ENCODE assay signal across 1 cellular context in the genomic region with DNA sequence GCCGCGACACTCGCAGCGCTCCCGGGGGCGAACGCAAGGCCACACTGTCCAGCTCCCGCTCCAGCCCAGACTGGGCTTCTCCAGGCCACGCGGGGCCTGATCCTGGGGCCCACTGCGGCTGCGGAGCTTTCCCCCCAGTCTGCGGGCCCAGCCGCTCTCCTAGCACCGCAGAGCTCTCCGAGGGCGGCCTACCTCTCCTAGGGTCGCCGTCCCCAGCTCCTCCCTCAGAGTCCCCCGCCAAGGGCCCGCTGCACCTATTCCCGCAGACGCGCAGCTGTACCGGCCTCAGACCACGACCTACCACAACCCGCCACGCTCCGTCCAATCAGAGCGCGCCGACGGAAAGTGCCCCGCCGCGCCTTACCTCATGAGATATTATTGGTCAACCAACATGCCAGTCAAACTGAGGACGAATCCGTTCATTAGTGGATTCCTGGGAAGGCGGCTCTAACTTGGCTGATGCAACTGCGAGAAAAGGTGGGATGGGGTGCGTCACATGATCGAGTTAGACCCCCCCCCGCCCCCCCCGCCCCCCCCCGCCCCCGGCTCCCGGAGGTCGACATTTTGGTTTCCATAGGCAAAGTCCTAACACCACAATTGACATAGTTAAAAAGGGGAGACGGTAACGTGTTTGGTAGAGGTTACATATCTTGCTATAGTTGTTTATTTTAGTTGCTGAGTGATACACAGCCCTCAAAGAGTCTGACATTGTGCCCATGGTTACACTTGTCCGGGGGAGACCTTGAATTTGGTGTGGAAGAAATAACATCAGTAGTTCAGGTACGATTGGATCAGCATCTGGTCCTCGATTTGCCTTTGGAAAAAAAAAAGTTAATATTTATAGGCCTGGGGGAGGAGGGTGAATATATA.
TF ChIP-seq lines count a peak whose summit lies in the region.

A gene (minus strand): TSS at position 278 of the 870 bp plus-strand sequence. CDS start 6,743 bp downstream, outside the sequence.

TF ChIP-seq in K562, 482 proteins besides CTCF, POLR2A, EP300 and RAD21 (continued from another document and continues in another):
- TF ChIP-seq, protein P1, sequence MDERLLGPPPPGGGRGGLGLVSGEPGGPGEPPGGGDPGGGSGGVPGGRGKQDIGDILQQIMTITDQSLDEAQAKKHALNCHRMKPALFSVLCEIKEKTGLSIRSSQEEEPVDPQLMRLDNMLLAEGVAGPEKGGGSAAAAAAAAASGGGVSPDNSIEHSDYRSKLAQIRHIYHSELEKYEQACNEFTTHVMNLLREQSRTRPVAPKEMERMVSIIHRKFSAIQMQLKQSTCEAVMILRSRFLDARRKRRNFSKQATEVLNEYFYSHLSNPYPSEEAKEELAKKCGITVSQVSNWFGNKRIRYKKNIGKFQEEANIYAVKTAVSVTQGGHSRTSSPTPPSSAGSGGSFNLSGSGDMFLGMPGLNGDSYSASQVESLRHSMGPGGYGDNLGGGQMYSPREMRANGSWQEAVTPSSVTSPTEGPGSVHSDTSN (CRISPR knock-in tag; IDR thresholded peaks at IDR 0.05; ENCODE audit: low read depth): peak; percentile 97
- TF ChIP-seq, protein P1 (tag; conservative IDR thresholded peaks at IDR 0.05; ENCODE audit: low read depth): peak; percentile 98
- TF ChIP-seq, protein P2, sequence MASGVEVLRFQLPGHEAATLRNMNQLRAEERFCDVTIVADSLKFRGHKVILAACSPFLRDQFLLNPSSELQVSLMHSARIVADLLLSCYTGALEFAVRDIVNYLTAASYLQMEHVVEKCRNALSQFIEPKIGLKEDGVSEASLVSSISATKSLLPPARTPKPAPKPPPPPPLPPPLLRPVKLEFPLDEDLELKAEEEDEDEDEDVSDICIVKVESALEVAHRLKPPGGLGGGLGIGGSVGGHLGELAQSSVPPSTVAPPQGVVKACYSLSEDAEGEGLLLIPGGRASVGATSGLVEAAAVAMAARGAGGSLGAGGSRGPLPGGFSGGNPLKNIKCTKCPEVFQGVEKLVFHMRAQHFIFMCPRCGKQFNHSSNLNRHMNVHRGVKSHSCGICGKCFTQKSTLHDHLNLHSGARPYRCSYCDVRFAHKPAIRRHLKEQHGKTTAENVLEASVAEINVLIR (CRISPR knock-in tag; IDR thresholded peaks at IDR 0.05): no peak
- TF ChIP-seq ESRRB (CRISPR knock-in tag; IDR thresholded peaks at IDR 0.05; ENCODE audit: borderline replicate concordance) (no peak), ZNF384 (IDR thresholded peaks at IDR 0.05; ENCODE audit: low read depth, low read length) (no peak), ZNF444 (CRISPR knock-in tag; IDR thresholded peaks at IDR 0.05) (no peak), PTTG1 (tag; IDR thresholded peaks at IDR 0.05; ENCODE audit: low read depth) (no peak), TCF3 (CRISPR knock-in tag; IDR thresholded peaks at IDR 0.05) (no peak), FOS (IDR thresholded peaks at IDR 0.05; ENCODE audit: extremely low read depth, insufficient read length) (peak; percentile 99), ETV6 (IDR thresholded peaks at IDR 0.05; ENCODE audit: borderline replicate concordance in 1 of 2, low read depth in 2 of 2, low read length in 1 of 2) (no peak), ETV6 (CRISPR knock-in tag; IDR thresholded peaks at IDR 0.05; ENCODE audit: borderline replicate concordance) (no peak; the same call in 1 of the 2 replicates), POLR2AphosphoS2 (IDR thresholded peaks at IDR 0.05; ENCODE audit: low read length) (peak; percentile 96; the same call in 1 of the 2 replicates), ZNF121 (CRISPR knock-in tag; conservative IDR thresholded peaks at IDR 0.05) (no peak), HNRNPLL (IDR thresholded peaks at IDR 0.05; ENCODE audit: low read depth, low read length, poor library complexity, severe bottlenecking) (peak; percentile 82), TCFL5 (CRISPR knock-in tag; conservative IDR thresholded peaks at IDR 0.05) (peak; percentile 54; the same call in 1 of the 2 replicates), GTF2F1 (IDR thresholded peaks at IDR 0.05; ENCODE audit: low read depth, low read length) (peak; percentile 92), RBM25 (IDR thresholded peaks at IDR 0.05; ENCODE audit: low read depth, low read length, severe bottlenecking) (peak; percentile 97), NCOA1 (IDR thresholded peaks at IDR 0.05; ENCODE audit: low read depth) (no peak), ZNF668 (CRISPR knock-in tag; IDR thresholded peaks at IDR 0.05) (no peak), ARID1B (IDR thresholded peaks at IDR 0.05) (no peak), RUNX1 (IDR thresholded peaks at IDR 0.05; ENCODE audit: low read depth) (no peak; the same call in 1 of the 2 replicates)
- TF ChIP-seq, protein P3, sequence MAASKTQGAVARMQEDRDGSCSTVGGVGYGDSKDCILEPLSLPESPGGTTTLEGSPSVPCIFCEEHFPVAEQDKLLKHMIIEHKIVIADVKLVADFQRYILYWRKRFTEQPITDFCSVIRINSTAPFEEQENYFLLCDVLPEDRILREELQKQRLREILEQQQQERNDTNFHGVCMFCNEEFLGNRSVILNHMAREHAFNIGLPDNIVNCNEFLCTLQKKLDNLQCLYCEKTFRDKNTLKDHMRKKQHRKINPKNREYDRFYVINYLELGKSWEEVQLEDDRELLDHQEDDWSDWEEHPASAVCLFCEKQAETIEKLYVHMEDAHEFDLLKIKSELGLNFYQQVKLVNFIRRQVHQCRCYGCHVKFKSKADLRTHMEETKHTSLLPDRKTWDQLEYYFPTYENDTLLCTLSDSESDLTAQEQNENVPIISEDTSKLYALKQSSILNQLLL (CRISPR knock-in tag; IDR thresholded peaks at IDR 0.05; ENCODE audit: borderline replicate concordance): no peak
- TF ChIP-seq, protein P4, sequence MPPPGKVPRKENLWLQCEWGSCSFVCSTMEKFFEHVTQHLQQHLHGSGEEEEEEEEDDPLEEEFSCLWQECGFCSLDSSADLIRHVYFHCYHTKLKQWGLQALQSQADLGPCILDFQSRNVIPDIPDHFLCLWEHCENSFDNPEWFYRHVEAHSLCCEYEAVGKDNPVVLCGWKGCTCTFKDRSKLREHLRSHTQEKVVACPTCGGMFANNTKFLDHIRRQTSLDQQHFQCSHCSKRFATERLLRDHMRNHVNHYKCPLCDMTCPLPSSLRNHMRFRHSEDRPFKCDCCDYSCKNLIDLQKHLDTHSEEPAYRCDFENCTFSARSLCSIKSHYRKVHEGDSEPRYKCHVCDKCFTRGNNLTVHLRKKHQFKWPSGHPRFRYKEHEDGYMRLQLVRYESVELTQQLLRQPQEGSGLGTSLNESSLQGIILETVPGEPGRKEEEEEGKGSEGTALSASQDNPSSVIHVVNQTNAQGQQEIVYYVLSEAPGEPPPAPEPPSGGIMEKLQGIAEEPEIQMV (tag; conservative IDR thresholded peaks at IDR 0.05; ENCODE audit: low read depth): no peak
- TF ChIP-seq, protein P5, sequence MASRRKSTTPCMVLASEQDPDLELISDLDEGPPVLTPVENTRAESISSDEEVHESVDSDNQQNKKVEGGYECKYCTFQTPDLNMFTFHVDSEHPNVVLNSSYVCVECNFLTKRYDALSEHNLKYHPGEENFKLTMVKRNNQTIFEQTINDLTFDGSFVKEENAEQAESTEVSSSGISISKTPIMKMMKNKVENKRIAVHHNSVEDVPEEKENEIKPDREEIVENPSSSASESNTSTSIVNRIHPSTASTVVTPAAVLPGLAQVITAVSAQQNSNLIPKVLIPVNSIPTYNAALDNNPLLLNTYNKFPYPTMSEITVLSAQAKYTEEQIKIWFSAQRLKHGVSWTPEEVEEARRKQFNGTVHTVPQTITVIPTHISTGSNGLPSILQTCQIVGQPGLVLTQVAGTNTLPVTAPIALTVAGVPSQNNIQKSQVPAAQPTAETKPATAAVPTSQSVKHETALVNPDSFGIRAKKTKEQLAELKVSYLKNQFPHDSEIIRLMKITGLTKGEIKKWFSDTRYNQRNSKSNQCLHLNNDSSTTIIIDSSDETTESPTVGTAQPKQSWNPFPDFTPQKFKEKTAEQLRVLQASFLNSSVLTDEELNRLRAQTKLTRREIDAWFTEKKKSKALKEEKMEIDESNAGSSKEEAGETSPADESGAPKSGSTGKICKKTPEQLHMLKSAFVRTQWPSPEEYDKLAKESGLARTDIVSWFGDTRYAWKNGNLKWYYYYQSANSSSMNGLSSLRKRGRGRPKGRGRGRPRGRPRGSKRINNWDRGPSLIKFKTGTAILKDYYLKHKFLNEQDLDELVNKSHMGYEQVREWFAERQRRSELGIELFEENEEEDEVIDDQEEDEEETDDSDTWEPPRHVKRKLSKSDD (conservative IDR thresholded peaks at IDR 0.05; ENCODE audit: low read length): no peak
- TF ChIP-seq, protein P6, sequence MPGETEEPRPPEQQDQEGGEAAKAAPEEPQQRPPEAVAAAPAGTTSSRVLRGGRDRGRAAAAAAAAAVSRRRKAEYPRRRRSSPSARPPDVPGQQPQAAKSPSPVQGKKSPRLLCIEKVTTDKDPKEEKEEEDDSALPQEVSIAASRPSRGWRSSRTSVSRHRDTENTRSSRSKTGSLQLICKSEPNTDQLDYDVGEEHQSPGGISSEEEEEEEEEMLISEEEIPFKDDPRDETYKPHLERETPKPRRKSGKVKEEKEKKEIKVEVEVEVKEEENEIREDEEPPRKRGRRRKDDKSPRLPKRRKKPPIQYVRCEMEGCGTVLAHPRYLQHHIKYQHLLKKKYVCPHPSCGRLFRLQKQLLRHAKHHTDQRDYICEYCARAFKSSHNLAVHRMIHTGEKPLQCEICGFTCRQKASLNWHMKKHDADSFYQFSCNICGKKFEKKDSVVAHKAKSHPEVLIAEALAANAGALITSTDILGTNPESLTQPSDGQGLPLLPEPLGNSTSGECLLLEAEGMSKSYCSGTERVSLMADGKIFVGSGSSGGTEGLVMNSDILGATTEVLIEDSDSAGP (CRISPR knock-in tag; IDR thresholded peaks at IDR 0.05): no peak
- TF ChIP-seq, protein P7, sequence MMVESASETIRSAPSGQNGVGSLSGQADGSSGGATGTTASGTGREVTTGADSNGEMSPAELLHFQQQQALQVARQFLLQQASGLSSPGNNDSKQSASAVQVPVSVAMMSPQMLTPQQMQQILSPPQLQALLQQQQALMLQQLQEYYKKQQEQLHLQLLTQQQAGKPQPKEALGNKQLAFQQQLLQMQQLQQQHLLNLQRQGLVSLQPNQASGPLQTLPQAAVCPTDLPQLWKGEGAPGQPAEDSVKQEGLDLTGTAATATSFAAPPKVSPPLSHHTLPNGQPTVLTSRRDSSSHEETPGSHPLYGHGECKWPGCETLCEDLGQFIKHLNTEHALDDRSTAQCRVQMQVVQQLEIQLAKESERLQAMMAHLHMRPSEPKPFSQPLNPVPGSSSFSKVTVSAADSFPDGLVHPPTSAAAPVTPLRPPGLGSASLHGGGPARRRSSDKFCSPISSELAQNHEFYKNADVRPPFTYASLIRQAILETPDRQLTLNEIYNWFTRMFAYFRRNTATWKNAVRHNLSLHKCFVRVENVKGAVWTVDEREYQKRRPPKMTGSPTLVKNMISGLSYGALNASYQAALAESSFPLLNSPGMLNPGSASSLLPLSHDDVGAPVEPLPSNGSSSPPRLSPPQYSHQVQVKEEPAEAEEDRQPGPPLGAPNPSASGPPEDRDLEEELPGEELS (CRISPR knock-in tag; IDR thresholded peaks at IDR 0.05; ENCODE audit: borderline replicate concordance): 0 out of 2 replicates have a peak, but pooled peaks have one; percentile 27
- TF ChIP-seq, protein P8, sequence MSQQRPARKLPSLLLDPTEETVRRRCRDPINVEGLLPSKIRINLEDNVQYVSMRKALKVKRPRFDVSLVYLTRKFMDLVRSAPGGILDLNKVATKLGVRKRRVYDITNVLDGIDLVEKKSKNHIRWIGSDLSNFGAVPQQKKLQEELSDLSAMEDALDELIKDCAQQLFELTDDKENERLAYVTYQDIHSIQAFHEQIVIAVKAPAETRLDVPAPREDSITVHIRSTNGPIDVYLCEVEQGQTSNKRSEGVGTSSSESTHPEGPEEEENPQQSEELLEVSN (IDR thresholded peaks at IDR 0.05; ENCODE audit: borderline replicate concordance in 1 of 2, extremely low read depth in 1 of 2, insufficient read depth in 1 of 2, insufficient read length in 1 of 2, low read depth in 1 of 2, low read length in 1 of 2, poor library complexity in 1 of 2, severe bottlenecking in 1 of 2): peak; percentile 54 to 71
- TF ChIP-seq, protein P9, sequence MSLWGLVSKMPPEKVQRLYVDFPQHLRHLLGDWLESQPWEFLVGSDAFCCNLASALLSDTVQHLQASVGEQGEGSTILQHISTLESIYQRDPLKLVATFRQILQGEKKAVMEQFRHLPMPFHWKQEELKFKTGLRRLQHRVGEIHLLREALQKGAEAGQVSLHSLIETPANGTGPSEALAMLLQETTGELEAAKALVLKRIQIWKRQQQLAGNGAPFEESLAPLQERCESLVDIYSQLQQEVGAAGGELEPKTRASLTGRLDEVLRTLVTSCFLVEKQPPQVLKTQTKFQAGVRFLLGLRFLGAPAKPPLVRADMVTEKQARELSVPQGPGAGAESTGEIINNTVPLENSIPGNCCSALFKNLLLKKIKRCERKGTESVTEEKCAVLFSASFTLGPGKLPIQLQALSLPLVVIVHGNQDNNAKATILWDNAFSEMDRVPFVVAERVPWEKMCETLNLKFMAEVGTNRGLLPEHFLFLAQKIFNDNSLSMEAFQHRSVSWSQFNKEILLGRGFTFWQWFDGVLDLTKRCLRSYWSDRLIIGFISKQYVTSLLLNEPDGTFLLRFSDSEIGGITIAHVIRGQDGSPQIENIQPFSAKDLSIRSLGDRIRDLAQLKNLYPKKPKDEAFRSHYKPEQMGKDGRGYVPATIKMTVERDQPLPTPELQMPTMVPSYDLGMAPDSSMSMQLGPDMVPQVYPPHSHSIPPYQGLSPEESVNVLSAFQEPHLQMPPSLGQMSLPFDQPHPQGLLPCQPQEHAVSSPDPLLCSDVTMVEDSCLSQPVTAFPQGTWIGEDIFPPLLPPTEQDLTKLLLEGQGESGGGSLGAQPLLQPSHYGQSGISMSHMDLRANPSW (CRISPR knock-in tag; IDR thresholded peaks at IDR 0.05): no peak
- TF ChIP-seq, protein P10, sequence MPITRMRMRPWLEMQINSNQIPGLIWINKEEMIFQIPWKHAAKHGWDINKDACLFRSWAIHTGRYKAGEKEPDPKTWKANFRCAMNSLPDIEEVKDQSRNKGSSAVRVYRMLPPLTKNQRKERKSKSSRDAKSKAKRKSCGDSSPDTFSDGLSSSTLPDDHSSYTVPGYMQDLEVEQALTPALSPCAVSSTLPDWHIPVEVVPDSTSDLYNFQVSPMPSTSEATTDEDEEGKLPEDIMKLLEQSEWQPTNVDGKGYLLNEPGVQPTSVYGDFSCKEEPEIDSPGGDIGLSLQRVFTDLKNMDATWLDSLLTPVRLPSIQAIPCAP (CRISPR knock-in tag; IDR thresholded peaks at IDR 0.05; ENCODE audit: borderline replicate concordance): no peak
- TF ChIP-seq, protein P11, sequence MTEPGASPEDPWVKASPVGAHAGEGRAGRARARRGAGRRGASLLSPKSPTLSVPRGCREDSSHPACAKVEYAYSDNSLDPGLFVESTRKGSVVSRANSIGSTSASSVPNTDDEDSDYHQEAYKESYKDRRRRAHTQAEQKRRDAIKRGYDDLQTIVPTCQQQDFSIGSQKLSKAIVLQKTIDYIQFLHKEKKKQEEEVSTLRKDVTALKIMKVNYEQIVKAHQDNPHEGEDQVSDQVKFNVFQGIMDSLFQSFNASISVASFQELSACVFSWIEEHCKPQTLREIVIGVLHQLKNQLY (CRISPR knock-in tag; conservative IDR thresholded peaks at IDR 0.05): 0 out of 4 replicates have a peak, but pooled peaks of 1 of the 2 experiments have one; percentile 75
- TF ChIP-seq, protein P12, sequence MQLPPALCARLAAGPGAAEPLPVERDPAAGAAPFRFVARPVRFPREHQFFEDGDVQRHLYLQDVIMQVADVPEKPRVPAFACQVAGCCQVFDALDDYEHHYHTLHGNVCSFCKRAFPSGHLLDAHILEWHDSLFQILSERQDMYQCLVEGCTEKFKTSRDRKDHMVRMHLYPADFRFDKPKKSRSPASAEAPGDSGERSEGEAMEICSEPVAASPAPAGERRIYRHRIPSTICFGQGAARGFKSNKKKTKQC (CRISPR knock-in tag; IDR thresholded peaks at IDR 0.05): no peak; the same call in none of the 2 replicates
